Comparison of ENCODE assay signal across 30 cellular contexts in the genomic region with DNA sequence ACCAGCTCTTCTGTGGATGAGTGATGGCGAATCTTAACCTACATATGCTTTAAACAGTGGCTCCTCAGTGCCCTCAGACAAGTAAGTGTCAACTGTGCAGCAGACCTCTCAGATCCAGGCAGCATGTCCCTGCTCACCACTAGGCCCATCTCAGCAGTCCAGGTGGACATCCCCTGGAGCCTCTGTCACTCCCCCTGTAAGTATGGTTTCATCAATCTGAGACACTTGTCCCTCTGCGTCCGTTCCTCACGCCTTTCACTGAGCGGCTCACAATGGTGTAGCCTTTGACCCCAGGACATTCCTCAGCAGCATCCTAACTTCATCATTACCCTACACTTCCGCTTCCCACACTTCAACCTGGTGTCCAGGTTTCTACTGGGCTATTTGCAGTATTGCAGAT.
"Had no signal": no experiment of that assay in that cellular context is flagged by ENCODE, and none has a peak within 500 bp of the region (broad histone marks: within the 10 kb centered on the region; RNA-seq: fewer than 3 reads in every experiment).

No MANE protein-coding gene starts in this region.

- H3K9me3 Mint-ChIP-seq: activated naive CD8-positive, alpha-beta T cell treated with anti-CD3 and anti-CD28 coated beads, Interleukin-2, amount 10 ng/mL, durations not matched to agents 7 days and 5 days; activated T-cell treated with anti-CD3 and anti-CD28 coated beads, Interleukin-2, amount 50 U/mL, for 24 hours; natural killer cell; stimulated activated naive CD8-positive, alpha-beta T cell treated with anti-CD3 and anti-CD28 coated beads, Interleukin-15, Interleukin-2, amounts not matched to agents 100 ng/mL and 50 ng/mL, for 24 hours had no signal

- H3K36me3 Mint-ChIP-seq: natural killer cell had no signal

- H3K4me3 ChIP-seq: coronary artery, dorsolateral prefrontal cortex, gastrocnemius medialis, left ventricle myocardium inferior, lung, spleen, upper lobe of right lung had no signal

- ATAC-seq: gastrocnemius medialis, natural killer cell, right cardiac atrium, upper lobe of right lung had no signal

- H3K27ac ChIP-seq: brain microvascular endothelial cell, coronary artery, dorsolateral prefrontal cortex, gastrocnemius medialis, left ventricle myocardium inferior, upper lobe of right lung, WERI-Rb-1 had no signal

- H3K27ac Mint-ChIP-seq: activated CD4-positive, alpha-beta memory T cell treated with anti-CD3 and anti-CD28 coated beads, Interleukin-2, amount 10 ng/mL, durations not matched to agents 7 days and 5 days; activated CD4-positive, alpha-beta T cell treated with anti-CD3 and anti-CD28 coated beads, Interleukin-2, amount 10 ng/mL, durations not matched to agents 7 days and 5 days; activated naive CD8-positive, alpha-beta T cell treated with anti-CD3 and anti-CD28 coated beads, Interleukin-2, amount 10 ng/mL, durations not matched to agents 7 days and 5 days; activated T-cell treated with anti-CD3 and anti-CD28 coated beads, Interleukin-2, amount 50 U/mL, for 24 hours; activated T-helper 2 cell treated with anti-CD3 and anti-CD28 coated beads, Interferon-gamma antibody, Interleukin-2, Interleukin-4, amounts not matched to agents 10 μg/mL and 5 μg/mL and 100 μg/mL, durations not matched to agents 14 hours and 24 hours and 36 hours; mesothelial cell of epicardium; natural killer cell; stimulated activated naive CD8-positive, alpha-beta T cell treated with anti-CD3 and anti-CD28 coated beads, Interleukin-15, Interleukin-2, amounts not matched to agents 100 ng/mL and 50 ng/mL, for 24 hours; T-helper 1 cell treated with Interleukin-12 subunit alpha and Interleukin-12 subunit beta and Interleukin-4 antibody, amounts not matched to agents 30 μg/mL and 1 μg/mL, for 36 hours had no signal

- H3K27me3 ChIP-seq: brain microvascular endothelial cell, dorsolateral prefrontal cortex, gastrocnemius medialis, spleen, upper lobe of right lung had no signal

- H3K36me3 ChIP-seq: brain microvascular endothelial cell, gastrocnemius medialis, left ventricle myocardium inferior, spleen, upper lobe of right lung, WERI-Rb-1 had no signal

- H3K4me1 Mint-ChIP-seq: natural killer cell had no signal

- H3K4me3 Mint-ChIP-seq: activated CD4-positive, alpha-beta memory T cell treated with anti-CD3 and anti-CD28 coated beads, Interleukin-2, amount 10 ng/mL, durations not matched to agents 7 days and 5 days; activated CD4-positive, alpha-beta T cell treated with anti-CD3 and anti-CD28 coated beads, Interleukin-2, amount 10 ng/mL, durations not matched to agents 7 days and 5 days; activated naive CD8-positive, alpha-beta T cell treated with anti-CD3 and anti-CD28 coated beads, Interleukin-2, amount 10 ng/mL, durations not matched to agents 7 days and 5 days; activated T-cell treated with anti-CD3 and anti-CD28 coated beads, Interleukin-2, amount 50 U/mL, for 24 hours; mesothelial cell of epicardium; natural killer cell; stimulated activated naive CD8-positive, alpha-beta T cell treated with anti-CD3 and anti-CD28 coated beads, Interleukin-15, Interleukin-2, amounts not matched to agents 100 ng/mL and 50 ng/mL, for 24 hours; T-helper 1 cell treated with Interleukin-12 subunit alpha and Interleukin-12 subunit beta and Interleukin-4 antibody, amounts not matched to agents 30 μg/mL and 1 μg/mL, for 36 hours had no signal

- H3K4me1 ChIP-seq: gastrocnemius medialis, left ventricle myocardium inferior, upper lobe of right lung had no signal

- DNase-seq: activated CD4-positive, alpha-beta memory T cell treated with anti-CD3 and anti-CD28 coated beads, Interleukin-2, amount 10 ng/mL, durations not matched to agents 7 days and 5 days; activated CD4-positive, alpha-beta T cell treated with anti-CD3 and anti-CD28 coated beads for 1 hour; activated CD4-positive, alpha-beta T cell treated with anti-CD3 and anti-CD28 coated beads, Interleukin-2, amount 10 ng/mL, durations not matched to agents 7 days and 5 days; activated CD8-positive, alpha-beta memory T cell treated with anti-CD3 and anti-CD28 coated beads, Interleukin-2, amount 50 U/mL, for 48 hours; activated naive CD4-positive, alpha-beta T cell treated with Interleukin-2 at 50 U/mL for 16 hours; activated naive CD8-positive, alpha-beta T cell treated with anti-CD3 and anti-CD28 coated beads, Interleukin-2, amount 10 ng/mL, durations not matched to agents 7 days and 5 days; activated T-cell treated with anti-CD3 and anti-CD28 coated beads, Interleukin-2, amount 50 U/mL, for 24 hours; amniotic stem cell; brain microvascular endothelial cell; dorsolateral prefrontal cortex; effector memory CD4-positive, alpha-beta T cell; erythroblast; gastrocnemius medialis; glutamatergic neuron; islet precursor cell; left ventricle myocardium inferior; natural killer cell; right cardiac atrium; spleen; substantia nigra; SW 1271; T-helper 9 cell; upper lobe of right lung; WERI-Rb-1 had no signal

- H3K27me3 Mint-ChIP-seq: activated CD4-positive, alpha-beta memory T cell treated with anti-CD3 and anti-CD28 coated beads, Interleukin-2, amount 10 ng/mL, durations not matched to agents 7 days and 5 days; activated CD4-positive, alpha-beta T cell treated with anti-CD3 and anti-CD28 coated beads, Interleukin-2, amount 10 ng/mL, durations not matched to agents 7 days and 5 days; activated naive CD8-positive, alpha-beta T cell treated with anti-CD3 and anti-CD28 coated beads, Interleukin-2, amount 10 ng/mL, durations not matched to agents 7 days and 5 days had no signal

- H3K9me3 ChIP-seq: gastrocnemius medialis, upper lobe of right lung had no signal
